1 cellular context compared by ENCODE assay signal in genomic region chr18:8839285-8839684, GRCh38.
TF ChIP-seq lines count a peak whose summit lies in the region.

No MANE protein-coding gene starts in this region.

TF ChIP-seq in K562, 482 proteins besides CTCF, POLR2A, EP300 and RAD21 (continued from another document):
- TF ChIP-seq, protein P1, sequence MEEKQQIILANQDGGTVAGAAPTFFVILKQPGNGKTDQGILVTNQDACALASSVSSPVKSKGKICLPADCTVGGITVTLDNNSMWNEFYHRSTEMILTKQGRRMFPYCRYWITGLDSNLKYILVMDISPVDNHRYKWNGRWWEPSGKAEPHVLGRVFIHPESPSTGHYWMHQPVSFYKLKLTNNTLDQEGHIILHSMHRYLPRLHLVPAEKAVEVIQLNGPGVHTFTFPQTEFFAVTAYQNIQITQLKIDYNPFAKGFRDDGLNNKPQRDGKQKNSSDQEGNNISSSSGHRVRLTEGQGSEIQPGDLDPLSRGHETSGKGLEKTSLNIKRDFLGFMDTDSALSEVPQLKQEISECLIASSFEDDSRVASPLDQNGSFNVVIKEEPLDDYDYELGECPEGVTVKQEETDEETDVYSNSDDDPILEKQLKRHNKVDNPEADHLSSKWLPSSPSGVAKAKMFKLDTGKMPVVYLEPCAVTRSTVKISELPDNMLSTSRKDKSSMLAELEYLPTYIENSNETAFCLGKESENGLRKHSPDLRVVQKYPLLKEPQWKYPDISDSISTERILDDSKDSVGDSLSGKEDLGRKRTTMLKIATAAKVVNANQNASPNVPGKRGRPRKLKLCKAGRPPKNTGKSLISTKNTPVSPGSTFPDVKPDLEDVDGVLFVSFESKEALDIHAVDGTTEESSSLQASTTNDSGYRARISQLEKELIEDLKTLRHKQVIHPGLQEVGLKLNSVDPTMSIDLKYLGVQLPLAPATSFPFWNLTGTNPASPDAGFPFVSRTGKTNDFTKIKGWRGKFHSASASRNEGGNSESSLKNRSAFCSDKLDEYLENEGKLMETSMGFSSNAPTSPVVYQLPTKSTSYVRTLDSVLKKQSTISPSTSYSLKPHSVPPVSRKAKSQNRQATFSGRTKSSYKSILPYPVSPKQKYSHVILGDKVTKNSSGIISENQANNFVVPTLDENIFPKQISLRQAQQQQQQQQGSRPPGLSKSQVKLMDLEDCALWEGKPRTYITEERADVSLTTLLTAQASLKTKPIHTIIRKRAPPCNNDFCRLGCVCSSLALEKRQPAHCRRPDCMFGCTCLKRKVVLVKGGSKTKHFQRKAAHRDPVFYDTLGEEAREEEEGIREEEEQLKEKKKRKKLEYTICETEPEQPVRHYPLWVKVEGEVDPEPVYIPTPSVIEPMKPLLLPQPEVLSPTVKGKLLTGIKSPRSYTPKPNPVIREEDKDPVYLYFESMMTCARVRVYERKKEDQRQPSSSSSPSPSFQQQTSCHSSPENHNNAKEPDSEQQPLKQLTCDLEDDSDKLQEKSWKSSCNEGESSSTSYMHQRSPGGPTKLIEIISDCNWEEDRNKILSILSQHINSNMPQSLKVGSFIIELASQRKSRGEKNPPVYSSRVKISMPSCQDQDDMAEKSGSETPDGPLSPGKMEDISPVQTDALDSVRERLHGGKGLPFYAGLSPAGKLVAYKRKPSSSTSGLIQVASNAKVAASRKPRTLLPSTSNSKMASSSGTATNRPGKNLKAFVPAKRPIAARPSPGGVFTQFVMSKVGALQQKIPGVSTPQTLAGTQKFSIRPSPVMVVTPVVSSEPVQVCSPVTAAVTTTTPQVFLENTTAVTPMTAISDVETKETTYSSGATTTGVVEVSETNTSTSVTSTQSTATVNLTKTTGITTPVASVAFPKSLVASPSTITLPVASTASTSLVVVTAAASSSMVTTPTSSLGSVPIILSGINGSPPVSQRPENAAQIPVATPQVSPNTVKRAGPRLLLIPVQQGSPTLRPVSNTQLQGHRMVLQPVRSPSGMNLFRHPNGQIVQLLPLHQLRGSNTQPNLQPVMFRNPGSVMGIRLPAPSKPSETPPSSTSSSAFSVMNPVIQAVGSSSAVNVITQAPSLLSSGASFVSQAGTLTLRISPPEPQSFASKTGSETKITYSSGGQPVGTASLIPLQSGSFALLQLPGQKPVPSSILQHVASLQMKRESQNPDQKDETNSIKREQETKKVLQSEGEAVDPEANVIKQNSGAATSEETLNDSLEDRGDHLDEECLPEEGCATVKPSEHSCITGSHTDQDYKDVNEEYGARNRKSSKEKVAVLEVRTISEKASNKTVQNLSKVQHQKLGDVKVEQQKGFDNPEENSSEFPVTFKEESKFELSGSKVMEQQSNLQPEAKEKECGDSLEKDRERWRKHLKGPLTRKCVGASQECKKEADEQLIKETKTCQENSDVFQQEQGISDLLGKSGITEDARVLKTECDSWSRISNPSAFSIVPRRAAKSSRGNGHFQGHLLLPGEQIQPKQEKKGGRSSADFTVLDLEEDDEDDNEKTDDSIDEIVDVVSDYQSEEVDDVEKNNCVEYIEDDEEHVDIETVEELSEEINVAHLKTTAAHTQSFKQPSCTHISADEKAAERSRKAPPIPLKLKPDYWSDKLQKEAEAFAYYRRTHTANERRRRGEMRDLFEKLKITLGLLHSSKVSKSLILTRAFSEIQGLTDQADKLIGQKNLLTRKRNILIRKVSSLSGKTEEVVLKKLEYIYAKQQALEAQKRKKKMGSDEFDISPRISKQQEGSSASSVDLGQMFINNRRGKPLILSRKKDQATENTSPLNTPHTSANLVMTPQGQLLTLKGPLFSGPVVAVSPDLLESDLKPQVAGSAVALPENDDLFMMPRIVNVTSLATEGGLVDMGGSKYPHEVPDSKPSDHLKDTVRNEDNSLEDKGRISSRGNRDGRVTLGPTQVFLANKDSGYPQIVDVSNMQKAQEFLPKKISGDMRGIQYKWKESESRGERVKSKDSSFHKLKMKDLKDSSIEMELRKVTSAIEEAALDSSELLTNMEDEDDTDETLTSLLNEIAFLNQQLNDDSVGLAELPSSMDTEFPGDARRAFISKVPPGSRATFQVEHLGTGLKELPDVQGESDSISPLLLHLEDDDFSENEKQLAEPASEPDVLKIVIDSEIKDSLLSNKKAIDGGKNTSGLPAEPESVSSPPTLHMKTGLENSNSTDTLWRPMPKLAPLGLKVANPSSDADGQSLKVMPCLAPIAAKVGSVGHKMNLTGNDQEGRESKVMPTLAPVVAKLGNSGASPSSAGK (IDR thresholded peaks at IDR 0.05), result peak; percentile 60
- TF ChIP-seq CBFA2T3 (IDR thresholded peaks at IDR 0.05), result peak; percentile 14; the same call in 1 of the 2 replicates
TF ChIP-seq in K562: peak in this region for 5.
